ENCODE assay signal across 1 cellular context in genomic region chr9:120680579-120680978, GRCh38.
TF ChIP-seq lines count a peak whose summit lies in the region.

No MANE protein-coding gene starts in this region.

TF ChIP-seq in IMR-90, 13 proteins besides CTCF, POLR2A, EP300 and RAD21:
- no peak for TF ChIP-seq CHD1 (IDR thresholded peaks at IDR 0.05; ENCODE audit: low read depth, low read length)
- no peak for TF ChIP-seq NFE2L2 (IDR thresholded peaks at IDR 0.05; ENCODE audit: low read depth, low read length)
- no peak for TF ChIP-seq USF2 (IDR thresholded peaks at IDR 0.05; ENCODE audit: low read depth, low read length)
- TF ChIP-seq FOS (IDR thresholded peaks at IDR 0.05; ENCODE audit: low read depth, low read length), result no peak
- no peak for TF ChIP-seq MAFK (IDR thresholded peaks at IDR 0.05; ENCODE audit: low read depth, low read length)
- no peak for TF ChIP-seq MXI1 (IDR thresholded peaks at IDR 0.05; ENCODE audit: borderline replicate concordance, low read depth, low read length)
- no peak for TF ChIP-seq MAZ (IDR thresholded peaks at IDR 0.05; ENCODE audit: borderline replicate concordance, low read depth, low read length)
- no peak for TF ChIP-seq SMC3 (IDR thresholded peaks at IDR 0.05; ENCODE audit: low read depth, low read length)
- no peak for TF ChIP-seq RFX5 (IDR thresholded peaks at IDR 0.05; ENCODE audit: low read depth, low read length)
- TF ChIP-seq CEBPB (IDR thresholded peaks at IDR 0.05; ENCODE audit: low read depth, low read length), result no peak
- no peak for TF ChIP-seq BHLHE40 (IDR thresholded peaks at IDR 0.05; ENCODE audit: low read depth, low read length)
- TF ChIP-seq RCOR1 (IDR thresholded peaks at IDR 0.05; ENCODE audit: insufficient replicate concordance, low read length), result no peak
- no peak for TF ChIP-seq ELK1 (IDR thresholded peaks at IDR 0.05; ENCODE audit: borderline replicate concordance, low read depth, low read length)
